In the genomic region with DNA sequence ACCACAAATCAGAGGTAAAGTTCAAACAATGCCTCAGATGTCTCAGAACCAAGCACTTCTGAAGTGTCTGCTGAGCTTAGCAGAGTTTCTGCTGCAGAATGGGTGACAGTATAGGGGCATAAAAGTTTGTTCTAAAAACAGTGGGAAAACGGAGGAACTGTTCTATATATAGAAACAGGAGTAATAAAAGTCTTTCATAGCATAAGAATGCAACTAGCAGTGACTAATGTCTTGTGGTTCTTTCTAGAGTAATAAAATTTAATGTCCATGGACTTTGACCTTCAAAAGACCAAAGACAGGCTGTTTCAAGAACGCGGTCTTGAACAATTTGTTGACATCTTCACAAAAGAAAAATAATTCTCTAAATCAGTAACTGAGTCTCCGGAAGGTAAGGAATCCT, we compare ENCODE assay signal across 11 cellular contexts.
DNase-seq lines count a peak whose midpoint lies in the region; ATAC-seq and TF ChIP-seq lines count a peak whose summit lies in the region.
"Had no signal": no experiment of that assay in that cellular context is flagged by ENCODE, and none has a peak within 500 bp of the region (broad histone marks: within the 10 kb centered on the region; RNA-seq: fewer than 3 reads in every experiment).

No MANE protein-coding gene starts in this region.

- no peaks in the 10 kb centered on the region for H3K27me3 ChIP-seq in fibroblast of lung (ENCODE audit: control insufficient read depth, insufficient read depth, low read length)
- no peaks in the 10 kb centered on the region for H3K27me3 ChIP-seq in smooth muscle cell (ENCODE audit: low read depth)

- H2AFZ ChIP-seq in fibroblast of lung (ENCODE audit: low read length): peak overlapping the region; percentile 2
- peak overlapping the region; percentile 79 for H2AFZ ChIP-seq in smooth muscle cell (ENCODE audit: low read depth)
- H2AFZ ChIP-seq: PC-9 had no signal

- H3K4me2 ChIP-seq in fibroblast of lung (ENCODE audit: extremely low read depth, insufficient read depth, low read length): peak overlapping the region; percentile 76
- peak overlapping the region; percentile 80 for H3K4me2 ChIP-seq in smooth muscle cell
- H3K4me2 ChIP-seq: PC-9 had no signal

- H3K4me3 Mint-ChIP-seq in activated naive CD4-positive, alpha-beta T cell treated with anti-CD3 and anti-CD28 coated beads, Interleukin-2, amount 10 ng/mL, durations not matched to agents 7 days and 5 days: no peak overlapping the region
- H3K4me3 Mint-ChIP-seq: naive thymus-derived CD4-positive, alpha-beta T cell had no signal

- CTCF ChIA-PET in activated naive CD4-positive, alpha-beta T cell treated with anti-CD3 and anti-CD28 coated beads, Interleukin-2, amount 10 ng/mL, durations not matched to agents 7 days and 5 days (lab: Charles Lee): no interaction called here

- TF ChIP-seq CTCF in fibroblast of lung (conservative IDR thresholded peaks at IDR 0.05 in 1 of 2, IDR thresholded peaks at IDR 0.05 in 1 of 2; ENCODE audit: low read depth in 1 of 2, low read length in 2 of 2) (no peak), smooth muscle cell (IDR thresholded peaks at IDR 0.05; ENCODE audit: borderline replicate concordance, insufficient read depth, poor library complexity, severe bottlenecking) (no peak)

- peak overlapping the region; percentile 59 for H3K27ac ChIP-seq in fibroblast of lung (ENCODE audit: insufficient read depth, low read length)
- H3K27ac ChIP-seq in smooth muscle cell (ENCODE audit: low read depth): peak overlapping the region; percentile 99
- H3K27ac ChIP-seq: PC-9 had no signal

- 2% methylated on average over 4 of the region's 4 CpGs for WGBS in smooth muscle cell (ENCODE audit: low lambda C conversion rate)

- H3K4me1 Mint-ChIP-seq in activated naive CD4-positive, alpha-beta T cell treated with anti-CD3 and anti-CD28 coated beads, Interleukin-2, amount 10 ng/mL, durations not matched to agents 7 days and 5 days: no peaks in the 10 kb centered on the region
- H3K4me1 Mint-ChIP-seq: naive thymus-derived CD4-positive, alpha-beta T cell had no signal

- H3K9ac ChIP-seq in fibroblast of lung (ENCODE audit: insufficient read depth, low read length) (no peak overlapping the region), smooth muscle cell (ENCODE audit: low read depth) (peak overlapping the region; percentile 89)

- no peaks in the 10 kb centered on the region for H4K20me1 ChIP-seq in fibroblast of lung (ENCODE audit: control insufficient read depth, extremely low read depth, insufficient read depth, low read length)
- no peaks in the 10 kb centered on the region for H4K20me1 ChIP-seq in smooth muscle cell (ENCODE audit: low read depth)

- no peaks in the 10 kb centered on the region for H3K9me3 ChIP-seq in fibroblast of lung (ENCODE audit: control insufficient read depth, insufficient read depth, low read depth, low read length)
- no peaks in the 10 kb centered on the region for H3K9me3 ChIP-seq in smooth muscle cell (replicated peaks; ENCODE audit: low read depth)

- ATAC-seq in HG02852 (IDR thresholded peaks at IDR 0.05; ENCODE audit: unreplicated experiment): no peak
- ATAC-seq in GM18502 (IDR thresholded peaks at IDR 0.05; ENCODE audit: poor library complexity, unreplicated experiment): no peak
- ATAC-seq: naive thymus-derived CD4-positive, alpha-beta T cell had no signal

- no peaks in the 10 kb centered on the region for H3K79me2 ChIP-seq in fibroblast of lung (ENCODE audit: control insufficient read depth, insufficient read depth, low read length)
- no peaks in the 10 kb centered on the region for H3K79me2 ChIP-seq in smooth muscle cell (ENCODE audit: low read depth)

- H3K27me3 Mint-ChIP-seq in activated naive CD4-positive, alpha-beta T cell treated with anti-CD3 and anti-CD28 coated beads, Interleukin-2, amount 10 ng/mL, durations not matched to agents 7 days and 5 days: peaks cover 6% of the 10 kb centered on the region

- DNase-seq in H4 (ENCODE audit: low spot score) (peak; percentile 55), RKO (ENCODE audit: low spot score) (peak; percentile 93), fibroblast of lung (ENCODE audit: low read depth in 2 of 2) (peak; percentile 84 to 88), smooth muscle cell (lab: John Stamatoyannopoulos, UW; ENCODE audit: unreplicated experiment) (no peak), HuH-7.5 (ENCODE audit: low spot score) (no peak)
- DNase-seq in activated naive CD4-positive, alpha-beta T cell treated with anti-CD3 and anti-CD28 coated beads, Interleukin-2, amount 10 ng/mL, durations not matched to agents 7 days and 5 days: no peak
- DNase-seq: naive thymus-derived CD4-positive, alpha-beta T cell; NCI-H1105 treated with DMSO at 0.1 percent for 48 hours; PC-9 had no signal

- H3K9me3 Mint-ChIP-seq in activated naive CD4-positive, alpha-beta T cell treated with anti-CD3 and anti-CD28 coated beads, Interleukin-2, amount 10 ng/mL, durations not matched to agents 7 days and 5 days: no peaks in the 10 kb centered on the region
- H3K9me3 Mint-ChIP-seq: naive thymus-derived CD4-positive, alpha-beta T cell had no signal

- H3K36me3 ChIP-seq in fibroblast of lung (ENCODE audit: control insufficient read depth, insufficient read depth, low read length) (no peaks in the 10 kb centered on the region), smooth muscle cell (ENCODE audit: low read depth) (no peaks in the 10 kb centered on the region)

- H3K27ac Mint-ChIP-seq in activated naive CD4-positive, alpha-beta T cell treated with anti-CD3 and anti-CD28 coated beads, Interleukin-2, amount 10 ng/mL, durations not matched to agents 7 days and 5 days: no peak overlapping the region
- H3K27ac Mint-ChIP-seq: naive thymus-derived CD4-positive, alpha-beta T cell had no signal

- peaks cover 31% of the 10 kb centered on the region for H3F3A ChIP-seq in smooth muscle cell (ENCODE audit: low read depth)

- no peaks in the 10 kb centered on the region for H3K36me3 Mint-ChIP-seq in activated naive CD4-positive, alpha-beta T cell treated with anti-CD3 and anti-CD28 coated beads, Interleukin-2, amount 10 ng/mL, durations not matched to agents 7 days and 5 days
- H3K36me3 Mint-ChIP-seq: naive thymus-derived CD4-positive, alpha-beta T cell had no signal

- H3K4me3 ChIP-seq in fibroblast of lung (replicated peaks in 1 of 4; ENCODE audit: control extremely low read depth in 1 of 4, insufficient read depth in 1 of 4, low read depth in 3 of 4, low read length in 4 of 4) (no peak overlapping the region), smooth muscle cell (peak overlapping the region; percentile 19)
- H3K4me3 ChIP-seq: PC-9 had no signal

- H3K4me1 ChIP-seq in fibroblast of lung (ENCODE audit: control insufficient read depth, extremely low read depth, insufficient read depth, low read length) (peaks cover 12% of the 10 kb centered on the region), smooth muscle cell (ENCODE audit: low read depth) (peaks cover 27% of the 10 kb centered on the region)

Comparison
In these comparisons a context has a peak if more than half of its experiments do, and no peak if none do; other contexts are left out.
1. DNase-seq: peak in H4 (single experiment), RKO (single experiment) and fibroblast of lung (2 of 2); none in smooth muscle cell (single experiment), HuH-7.5 (single experiment) and activated naive CD4-positive, alpha-beta T cell treated with anti-CD3 and anti-CD28 coated beads, Interleukin-2, amount 10 ng/mL, durations not matched to agents 7 days and 5 days (single experiment).